Comparison of ENCODE assay signal across 1 cellular context in genomic region chr13:83003185-83003584, GRCh38.
TF ChIP-seq lines count a peak whose summit lies in the region.

No MANE protein-coding gene starts in this region.

TF ChIP-seq in HepG2, 621 proteins besides CTCF, POLR2A, EP300 and RAD21 (continued from another document):
- TF ChIP-seq ZBTB46 (CRISPR knock-in tag; IDR thresholded peaks at IDR 0.05; ENCODE audit: borderline replicate concordance) (no peak), MAFK (conservative IDR thresholded peaks at IDR 0.05 in 1 of 2, IDR thresholded peaks at IDR 0.05 in 1 of 2; ENCODE audit: low read length in 2 of 2) (peak; percentile 33 to 79; a peak in 2 of 4 replicates), AKNA (CRISPR knock-in tag; IDR thresholded peaks at IDR 0.05; ENCODE audit: borderline replicate concordance) (no peak), MAFF (IDR thresholded peaks at IDR 0.05; ENCODE audit: low read depth, low read length) (peak; percentile 54; the same call in 1 of the 2 replicates), SATB2 (CRISPR knock-in tag; IDR thresholded peaks at IDR 0.05) (no peak), ZNF784 (CRISPR knock-in tag; IDR thresholded peaks at IDR 0.05; ENCODE audit: borderline replicate concordance) (no peak)
